ENCODE assay signal across 8 cellular contexts in the genomic region with DNA sequence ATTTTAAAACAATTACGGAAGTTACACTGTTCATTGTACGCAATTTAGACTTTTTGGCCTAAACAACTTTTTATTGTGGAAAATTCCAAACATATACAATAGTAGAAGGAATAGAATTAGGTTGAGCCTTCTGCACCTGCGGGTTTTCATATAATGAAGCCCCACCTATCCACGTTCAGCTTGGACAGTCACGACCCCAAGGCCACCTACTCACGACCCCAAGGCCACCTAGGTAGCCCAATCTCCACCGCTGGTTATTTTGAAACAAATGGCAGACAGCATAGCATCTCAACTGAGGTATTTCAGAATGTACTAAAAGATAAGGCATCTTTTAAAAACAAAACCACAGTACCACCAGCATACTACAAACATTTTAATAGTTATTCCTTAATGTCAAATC. TPM values are rescaled to one million over a fixed set of nuclear protein-coding genes. Genes with fewer than 3 reads are reported as not detected.
DNase-seq lines count a peak whose midpoint lies in the region; ATAC-seq and TF ChIP-seq lines count a peak whose summit lies in the region.

No MANE protein-coding gene starts in this region.

- H3K36me3 ChIP-seq in left lung, result no peaks in the 10 kb centered on the region

- POLR2A ChIA-PET in activated CD4-positive, alpha-beta T cell treated with anti-CD3 and anti-CD28 coated beads for 36 hours (lab: Charles Lee), result interaction anchor here (0.6 to 1.9 kb wide), 8 partner anchors 10 to 58 kb away, joined by 3 to 10 read pairs (median 4); a partner anchor contains a TSS

- no peaks in the 10 kb centered on the region for H3K9me3 ChIP-seq in left lung

- ATAC-seq in activated CD4-positive, alpha-beta T cell treated with anti-CD3 and anti-CD28 coated beads for 36 hours, result no peak
- ATAC-seq in activated naive CD8-positive, alpha-beta T cell treated with anti-CD3 and anti-CD28 coated beads, Interleukin-2, amount 50 U/mL, for 24 hours, result no peak
- ATAC-seq in left lung (no peak), GM18511 (IDR thresholded peaks at IDR 0.05; ENCODE audit: unreplicated experiment) (no peak), HG02759 (IDR thresholded peaks at IDR 0.05; ENCODE audit: unreplicated experiment) (no peak)

- H3K36me3 Mint-ChIP-seq in activated CD4-positive, alpha-beta T cell treated with anti-CD3 and anti-CD28 coated beads for 36 hours (ENCODE audit: low read depth), result peaks cover 65% of the 10 kb centered on the region
- H3K36me3 Mint-ChIP-seq in activated naive CD8-positive, alpha-beta T cell treated with anti-CD3 and anti-CD28 coated beads, Interleukin-2, amount 50 U/mL, for 24 hours (ENCODE audit: low read depth), result peaks cover 53% of the 10 kb centered on the region

- intact Hi-C loops in activated CD4-positive, alpha-beta T cell treated with anti-CD3 and anti-CD28 coated beads for 36 hours (cut with DNase I, micrococcal nuclease), result loop anchor here (1.0 to 10.0 kb wide), 12 partner anchors 10 to 795 kb away; a partner anchor contains a TSS
- intact Hi-C loops in left lung (cut with DNase I), result no loop called here

- peaks cover 69% of the 10 kb centered on the region for H3K4me1 Mint-ChIP-seq in activated CD4-positive, alpha-beta T cell treated with anti-CD3 and anti-CD28 coated beads for 36 hours
- peaks cover 76% of the 10 kb centered on the region for H3K4me1 Mint-ChIP-seq in activated naive CD8-positive, alpha-beta T cell treated with anti-CD3 and anti-CD28 coated beads, Interleukin-2, amount 50 U/mL, for 24 hours

- H3K27me3 ChIP-seq in left lung, result no peaks in the 10 kb centered on the region

- no peaks in the 10 kb centered on the region for H3K9me3 Mint-ChIP-seq in activated CD4-positive, alpha-beta T cell treated with anti-CD3 and anti-CD28 coated beads for 36 hours (ENCODE audit: low read depth)
- H3K9me3 Mint-ChIP-seq in activated naive CD8-positive, alpha-beta T cell treated with anti-CD3 and anti-CD28 coated beads, Interleukin-2, amount 50 U/mL, for 24 hours, result no peaks in the 10 kb centered on the region

- CTCF ChIA-PET in activated CD4-positive, alpha-beta T cell treated with anti-CD3 and anti-CD28 coated beads for 36 hours (lab: Charles Lee), result interaction anchor here (0.8 to 3.1 kb wide), 8 partner anchors 10 to 52 kb away, joined by 3 to 38 read pairs (median 5); no protein-coding TSS in a partner anchor

- no peak for TF ChIP-seq CTCF in left lung (IDR thresholded peaks at IDR 0.05)

- peak overlapping the region; percentile 99 for H3K27ac Mint-ChIP-seq in activated CD4-positive, alpha-beta T cell treated with anti-CD3 and anti-CD28 coated beads for 36 hours
- peak overlapping the region; percentile 99 for H3K27ac Mint-ChIP-seq in activated naive CD8-positive, alpha-beta T cell treated with anti-CD3 and anti-CD28 coated beads, Interleukin-2, amount 50 U/mL, for 24 hours

- DNase-seq in activated CD4-positive, alpha-beta T cell treated with anti-CD3 and anti-CD28 coated beads for 36 hours, result no peak
- DNase-seq in activated CD4-positive, alpha-beta T cell treated with anti-CD3 and anti-CD28 coated beads, Interleukin-2, amount 50 U/mL, for 4 hours, result no peak
- DNase-seq in activated naive CD8-positive, alpha-beta T cell treated with anti-CD3 and anti-CD28 coated beads, Interleukin-2, amount 50 U/mL, for 24 hours, result no peak
- DNase-seq in left lung, result no peak
- no peak for DNase-seq in substantia nigra (lab: John Stamatoyannopoulos, UW)
- no peak for DNase-seq in SIG-M5 (lab: John Stamatoyannopoulos, UW)

- H3K27ac ChIP-seq in left lung (peak overlapping the region; percentile 80 to 94), substantia nigra (ENCODE audit: low read depth, low read length, poor library complexity, severe bottlenecking) (peak overlapping the region; percentile 86)

- H3K4me3 Mint-ChIP-seq in activated CD4-positive, alpha-beta T cell treated with anti-CD3 and anti-CD28 coated beads for 36 hours, result peak overlapping the region; percentile 98
- peak overlapping the region; percentile 98 for H3K4me3 Mint-ChIP-seq in activated naive CD8-positive, alpha-beta T cell treated with anti-CD3 and anti-CD28 coated beads, Interleukin-2, amount 50 U/mL, for 24 hours

- peaks cover 25 to 92% of the 10 kb centered on the region in 2 donors for H3K4me1 ChIP-seq in left lung

- peak overlapping the region; percentile 77 to 88 for H3K4me3 ChIP-seq in left lung

- no peaks in the 10 kb centered on the region for H3K27me3 Mint-ChIP-seq in activated CD4-positive, alpha-beta T cell treated with anti-CD3 and anti-CD28 coated beads for 36 hours
- H3K27me3 Mint-ChIP-seq in activated naive CD8-positive, alpha-beta T cell treated with anti-CD3 and anti-CD28 coated beads, Interleukin-2, amount 50 U/mL, for 24 hours, result no peaks in the 10 kb centered on the region

RNA-seq across cellular contexts. Expression of a gene that starts 0.6 kb away (rescaled TPM):
- total RNA-seq in activated CD4-positive, alpha-beta T cell treated with anti-CD3 and anti-CD28 coated beads for 36 hours, result 100 to 1,000 TPM; 143 to 175 TPM
- 10 to 100 TPM; 26.8 to 93.3 TPM for total RNA-seq in left lung

RNA-seq across cellular contexts. Expression of a gene that starts 28.2 kb away (rescaled TPM):
- total RNA-seq in activated CD4-positive, alpha-beta T cell treated with anti-CD3 and anti-CD28 coated beads for 36 hours, result under 1 TPM in 1 of 2 experiments, not detected in 1; 0.14 TPM
- total RNA-seq in left lung, result under 1 TPM; 0.58 to 0.82 TPM

RNA-seq across cellular contexts. Expression of a gene that starts 58.0 kb away (rescaled TPM):
- 100 to 1,000 TPM; 136 to 195 TPM for total RNA-seq in activated CD4-positive, alpha-beta T cell treated with anti-CD3 and anti-CD28 coated beads for 36 hours
- 100 to 1,000 TPM; 104 to 155 TPM for total RNA-seq in left lung

Comparison
In these comparisons a context has a peak if more than half of its experiments do, and no peak if none do; other contexts are left out.
1. intact Hi-C loops: an anchor here in activated CD4-positive, alpha-beta T cell treated with anti-CD3 and anti-CD28 coated beads for 36 hours (1.0 to 10.0 kb wide); none called in left lung.